In the genomic region with DNA sequence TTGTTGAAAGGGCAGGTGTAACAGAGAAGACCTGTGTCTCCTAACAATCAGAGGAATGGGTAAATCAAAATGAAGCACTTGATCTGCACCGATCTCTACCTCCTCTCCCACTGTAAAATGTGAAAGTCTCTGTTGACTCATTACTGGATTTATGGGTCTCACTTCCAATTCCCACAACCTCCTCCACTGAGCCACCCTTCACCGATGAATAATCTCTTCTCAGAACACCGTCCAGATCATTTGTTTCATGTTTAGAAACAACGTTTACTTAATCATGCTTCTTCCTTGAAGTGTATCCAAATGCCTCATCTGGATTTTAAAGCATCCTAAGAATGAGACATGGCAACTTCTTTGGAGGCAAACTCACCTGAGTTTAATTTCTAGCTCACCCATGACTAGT, we compare ENCODE assay signal across 1 cellular context.
TF ChIP-seq lines count a peak whose summit lies in the region.

No MANE protein-coding gene starts in this region.

TF ChIP-seq in HepG2, 621 proteins besides CTCF, POLR2A, EP300 and RAD21 (continued from another document):
- TF ChIP-seq PREB (CRISPR knock-in tag; IDR thresholded peaks at IDR 0.05) (no peak), ZNF7 (CRISPR knock-in tag; IDR thresholded peaks at IDR 0.05) (no peak), ZNF230 (CRISPR knock-in tag; IDR thresholded peaks at IDR 0.05) (no peak), ZNF280D (CRISPR knock-in tag; IDR thresholded peaks at IDR 0.05) (no peak), ZNF615 (CRISPR knock-in tag; IDR thresholded peaks at IDR 0.05; ENCODE audit: borderline replicate concordance) (no peak), ZNF607 (CRISPR knock-in tag; IDR thresholded peaks at IDR 0.05; ENCODE audit: borderline replicate concordance) (no peak), IKZF1 (IDR thresholded peaks at IDR 0.05) (no peak)
- TF ChIP-seq, protein P1, sequence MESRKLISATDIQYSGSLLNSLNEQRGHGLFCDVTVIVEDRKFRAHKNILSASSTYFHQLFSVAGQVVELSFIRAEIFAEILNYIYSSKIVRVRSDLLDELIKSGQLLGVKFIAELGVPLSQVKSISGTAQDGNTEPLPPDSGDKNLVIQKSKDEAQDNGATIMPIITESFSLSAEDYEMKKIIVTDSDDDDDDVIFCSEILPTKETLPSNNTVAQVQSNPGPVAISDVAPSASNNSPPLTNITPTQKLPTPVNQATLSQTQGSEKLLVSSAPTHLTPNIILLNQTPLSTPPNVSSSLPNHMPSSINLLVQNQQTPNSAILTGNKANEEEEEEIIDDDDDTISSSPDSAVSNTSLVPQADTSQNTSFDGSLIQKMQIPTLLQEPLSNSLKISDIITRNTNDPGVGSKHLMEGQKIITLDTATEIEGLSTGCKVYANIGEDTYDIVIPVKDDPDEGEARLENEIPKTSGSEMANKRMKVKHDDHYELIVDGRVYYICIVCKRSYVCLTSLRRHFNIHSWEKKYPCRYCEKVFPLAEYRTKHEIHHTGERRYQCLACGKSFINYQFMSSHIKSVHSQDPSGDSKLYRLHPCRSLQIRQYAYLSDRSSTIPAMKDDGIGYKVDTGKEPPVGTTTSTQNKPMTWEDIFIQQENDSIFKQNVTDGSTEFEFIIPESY (CRISPR knock-in tag; IDR thresholded peaks at IDR 0.05): no peak
